In the genomic region with DNA sequence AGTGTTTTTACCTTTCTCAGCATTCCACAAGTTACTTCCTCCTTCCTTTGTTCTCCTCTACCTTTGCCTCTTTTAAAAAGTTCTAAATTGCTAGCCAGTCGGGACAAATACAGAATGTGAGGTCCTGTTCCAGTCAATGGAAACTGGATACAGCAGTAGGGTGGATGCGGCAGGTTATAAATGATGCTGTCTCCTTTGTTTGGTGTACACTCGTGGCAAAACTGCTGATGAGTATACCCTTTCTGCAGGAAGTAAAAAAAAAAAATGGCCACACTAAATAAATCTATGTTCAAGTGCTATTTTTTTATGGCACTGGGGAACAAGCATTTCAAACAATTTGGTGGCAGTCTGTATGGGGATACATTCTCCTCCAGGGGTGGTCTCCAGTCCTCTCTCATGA, we compare ENCODE assay signal across 13 cellular contexts. TPM values are rescaled to one million over a fixed set of nuclear protein-coding genes. Genes with fewer than 3 reads are reported as not detected.
DNase-seq lines count a peak whose midpoint lies in the region; ATAC-seq, FAIRE-seq and TF ChIP-seq lines count a peak whose summit lies in the region.
"Had no signal": no experiment of that assay in that cellular context is flagged by ENCODE, and none has a peak within 500 bp of the region (broad histone marks: within the 10 kb centered on the region; RNA-seq: fewer than 3 reads in every experiment).

No MANE protein-coding gene starts in this region.

- intact Hi-C loops in pancreas (cut with DNase I): no loop called here

- no peak for FAIRE-seq in pancreas (lab: Jason Lieb, UNC)

- H3K36me3 Mint-ChIP-seq in endothelial cell (ENCODE audit: low read depth, unreplicated experiment): peaks cover 4% of the 10 kb centered on the region
- H3K36me3 Mint-ChIP-seq: CD4-positive, alpha-beta memory T cell had no signal

- H3K9me3 ChIP-seq in pancreas: no peaks in the 10 kb centered on the region

- no peak overlapping the region for H3K4me3 ChIP-seq in pancreas

- peak overlapping the region; percentile 23 to 98 (median 86) for H3K27ac ChIP-seq in pancreas
- H3K27ac ChIP-seq: RWPE1 had no signal

- H3K9me3 Mint-ChIP-seq in endothelial cell (ENCODE audit: unreplicated experiment): no peaks in the 10 kb centered on the region
- H3K9me3 Mint-ChIP-seq: CD4-positive, alpha-beta memory T cell had no signal

- TF ChIP-seq CTCF in endothelial cell (IDR thresholded peaks at IDR 0.05; ENCODE audit: unreplicated experiment) (no peak), pancreas (IDR thresholded peaks at IDR 0.05) (no peak)

- ATAC-seq in pancreas: no peak
- ATAC-seq in GM21786 (IDR thresholded peaks at IDR 0.05; ENCODE audit: unreplicated experiment): no peak
- no peak for ATAC-seq in HG03175 (IDR thresholded peaks at IDR 0.05; ENCODE audit: unreplicated experiment)
- no peak for ATAC-seq in GM19324 (IDR thresholded peaks at IDR 0.05; ENCODE audit: low FRiP score, unreplicated experiment)

- no peaks in the 10 kb centered on the region for H3K27me3 Mint-ChIP-seq in endothelial cell (ENCODE audit: unreplicated experiment)

- peak overlapping the region; percentile 74 for H3K27ac Mint-ChIP-seq in endothelial cell (ENCODE audit: unreplicated experiment)

- H3K27me3 ChIP-seq in pancreas: no peaks in the 10 kb centered on the region

- no peaks in the 10 kb centered on the region for H3K36me3 ChIP-seq in pancreas

- peaks cover 12% of the 10 kb centered on the region for H3K4me1 Mint-ChIP-seq in endothelial cell (ENCODE audit: unreplicated experiment)

- peaks cover 14 to 31% (median 18%) of the 10 kb centered on the region in 3 donors for H3K4me1 ChIP-seq in pancreas

- H3K4me3 Mint-ChIP-seq in endothelial cell (ENCODE audit: unreplicated experiment): no peak overlapping the region

- WGBS in pancreas, 2 donors: 51 to 54% methylated on average over 3 of the region's 3 CpGs

- DNase-seq in COLO668 (lab: John Stamatoyannopoulos, UW; ENCODE audit: unreplicated experiment) (peak; percentile 3), NCI-H2029 treated with DMSO at 0.1 percent for 48 hours (lab: John Stamatoyannopoulos, UW) (peak; percentile 61), endothelial cell (ENCODE audit: low spot score) (no peak), pancreas (no peak), pons (ENCODE audit: low spot score) (no peak)
- DNase-seq: activated effector memory CD4-positive, alpha-beta T cell treated with Interleukin-2 at 50 U/mL for 16 hours; CD4-positive, alpha-beta memory T cell; NCI-H2171 treated with DMSO at 0.1 percent for 48 hours had no signal

RNA-seq across cellular contexts. Expression of a gene that starts 27.5 kb away (rescaled TPM):
- total RNA-seq in endothelial cell (ENCODE audit: unreplicated experiment): not detected
- total RNA-seq in pancreas: 1 to 10 TPM in 2 of 6 donors, under 1 TPM in 3, not detected in 1; 0.32 to 1.1 (median 0.69) TPM
- polyA plus RNA-seq in pancreas: under 1 TPM; 0.57 to 0.92 TPM
- total RNA-seq: glomerular endothelial cell had no signal

RNA-seq across cellular contexts. Expression of a gene that starts 47.2 kb away (rescaled TPM):
- total RNA-seq in endothelial cell (ENCODE audit: unreplicated experiment) (not detected), pancreas (under 1 TPM in 1 of 6 donors, not detected in 5; 0.25 TPM)
- not detected for polyA plus RNA-seq in pancreas
- total RNA-seq: CD4-positive, alpha-beta memory T cell; glomerular endothelial cell had no signal
- polyA plus RNA-seq: CD4-positive, alpha-beta memory T cell had no signal

RNA-seq across cellular contexts. Expression of a gene that starts 54.7 kb away (rescaled TPM):
- 0.49 TPM for total RNA-seq in endothelial cell (ENCODE audit: unreplicated experiment)
- 1 to 10 TPM in 1 of 6 donors, under 1 TPM in 5; 0.34 to 1.0 (median 0.64) TPM for total RNA-seq in pancreas
- polyA plus RNA-seq in pancreas: under 1 TPM; 0.11 to 0.12 TPM

RNA-seq across cellular contexts. Expression of a gene that starts 58.1 kb away (rescaled TPM):
- not detected for total RNA-seq in endothelial cell (ENCODE audit: unreplicated experiment)
- total RNA-seq in pancreas: not detected
- polyA plus RNA-seq in pancreas: not detected
- total RNA-seq: CD4-positive, alpha-beta memory T cell; glomerular endothelial cell had no signal
- polyA plus RNA-seq: CD4-positive, alpha-beta memory T cell had no signal

Comparison
In these comparisons a context has a peak if more than half of its experiments do, and no peak if none do; other contexts are left out.
1. DNase-seq: peak in COLO668 (single experiment) and NCI-H2029 treated with DMSO at 0.1 percent for 48 hours (single experiment); none in endothelial cell (single experiment), pancreas (0 of 6) and pons (single experiment).